15 cellular contexts compared by ENCODE assay signal in the genomic region with DNA sequence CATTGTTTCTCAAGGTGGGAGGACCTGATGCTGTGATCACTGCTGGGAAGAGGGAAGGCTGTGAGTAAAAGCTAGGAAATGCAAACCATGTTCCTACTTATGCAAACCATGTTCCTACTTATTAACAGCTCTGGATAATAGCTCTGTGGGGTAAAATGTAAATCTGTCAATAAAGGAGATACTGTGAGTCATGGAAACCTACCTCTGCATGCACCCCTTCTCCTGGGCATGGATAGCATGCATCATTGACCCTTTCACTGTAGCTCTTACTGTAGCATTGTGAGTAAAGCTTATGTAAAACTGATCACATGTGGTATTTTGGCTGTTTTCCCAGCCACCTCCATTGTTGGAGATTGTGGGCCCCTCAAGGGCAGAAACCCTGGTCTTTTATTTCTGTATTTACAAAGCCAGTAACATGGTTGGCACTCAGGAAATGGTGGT.
DNase-seq lines count a peak whose midpoint lies in the region; ATAC-seq and TF ChIP-seq lines count a peak whose summit lies in the region.
"Had no signal": no experiment of that assay in that cellular context is flagged by ENCODE, and none has a peak within 500 bp of the region (broad histone marks: within the 10 kb centered on the region; RNA-seq: fewer than 3 reads in every experiment).

No MANE protein-coding gene starts in this region.

- H3K4me3 ChIP-seq in esophagus muscularis mucosa (no peak overlapping the region), psoas muscle (no peak overlapping the region), tibial artery (no peak overlapping the region), testis (no peak overlapping the region)
- H3K4me3 ChIP-seq: mucosa of descending colon, pancreas had no signal

- intact Hi-C loops in esophagus muscularis mucosa (cut with DNase I) (no loop called here), psoas muscle (cut with DNase I) (no loop called here), tibial artery (cut with DNase I; ENCODE audit: low total_unique reads) (no loop called here), testis (cut with DNase I; ENCODE audit: low total_unique reads) (no loop called here)

- no peak overlapping the region for H3K27ac ChIP-seq in esophagus muscularis mucosa (replicated peaks in 1 of 4)
- H3K27ac ChIP-seq in psoas muscle = no peak overlapping the region
- H3K27ac ChIP-seq in tibial artery = no peak overlapping the region
- H3K27ac ChIP-seq in testis = no peak overlapping the region
- H3K27ac ChIP-seq: pancreas had no signal

- H3K36me3 ChIP-seq in esophagus muscularis mucosa = no peaks in the 10 kb centered on the region
- no peaks in the 10 kb centered on the region for H3K36me3 ChIP-seq in psoas muscle (ENCODE audit: insufficient read depth in 1 of 2, low read depth in 1 of 2)
- H3K36me3 ChIP-seq in tibial artery = no peaks in the 10 kb centered on the region
- H3K36me3 ChIP-seq in testis (ENCODE audit: low read depth, missing control alignments) = no peaks in the 10 kb centered on the region
- H3K36me3 ChIP-seq: pancreas had no signal

- no peaks in the 10 kb centered on the region for H3K27me3 ChIP-seq in esophagus muscularis mucosa
- H3K27me3 ChIP-seq in psoas muscle (ENCODE audit: insufficient read depth in 3 of 3, low read length in 2 of 3) = peaks cover 0 to 2% (median 0%) of the 10 kb centered on the region in 3 donors
- H3K27me3 ChIP-seq in tibial artery = no peaks in the 10 kb centered on the region
- H3K27me3 ChIP-seq in testis = no peaks in the 10 kb centered on the region
- H3K27me3 ChIP-seq: pancreas had no signal

- TF ChIP-seq CTCF in esophagus muscularis mucosa (IDR thresholded peaks at IDR 0.05) = no peak
- no peak for TF ChIP-seq CTCF in psoas muscle (IDR thresholded peaks at IDR 0.05)
- TF ChIP-seq CTCF in tibial artery (IDR thresholded peaks at IDR 0.05) = no peak
- no peak for TF ChIP-seq CTCF in testis (IDR thresholded peaks at IDR 0.05)

- no peak for TF ChIP-seq EP300 in esophagus muscularis mucosa (IDR thresholded peaks at IDR 0.05)

- H3K9me3 ChIP-seq in esophagus muscularis mucosa (no peaks in the 10 kb centered on the region), psoas muscle (no peaks in the 10 kb centered on the region), tibial artery (no peaks in the 10 kb centered on the region), testis (no peaks in the 10 kb centered on the region)
- H3K9me3 ChIP-seq: mucosa of descending colon, pancreas had no signal

- H3K4me1 ChIP-seq in esophagus muscularis mucosa (no peaks in the 10 kb centered on the region), psoas muscle (no peaks in the 10 kb centered on the region), tibial artery (no peaks in the 10 kb centered on the region), testis (no peaks in the 10 kb centered on the region)
- H3K4me1 ChIP-seq: pancreas had no signal

- TF ChIP-seq POLR2A in esophagus muscularis mucosa (IDR thresholded peaks at IDR 0.05; ENCODE audit: low read depth) (no peak), testis (IDR thresholded peaks at IDR 0.05) (no peak)

- peak; percentile 88 for DNase-seq in COLO829 (ENCODE audit: low spot score)
- peak; percentile 91 for DNase-seq in NCI-H1048 (lab: John Stamatoyannopoulos, UW)
- DNase-seq in NCI-H748 (lab: John Stamatoyannopoulos, UW; ENCODE audit: unreplicated experiment) = peak; percentile 97
- peak; percentile 42 for DNase-seq in esophagus muscularis mucosa (ENCODE audit: extremely low spot score)
- no peak for DNase-seq in psoas muscle
- DNase-seq in tibial artery = no peak
- no peak for DNase-seq in testis
- DNase-seq: activated CD4-positive, alpha-beta T cell treated with anti-CD3 and anti-CD28 coated beads for 48 hours; activated T-cell treated with anti-CD3 and anti-CD28 coated beads, Interleukin-2, amount 50 U/mL, for 24 hours; immature natural killer cell; mucosa of descending colon; pancreas; stimulated activated CD8-positive, alpha-beta memory T cell treated with anti-CD3 and anti-CD28 coated beads, Interleukin-4, amount 100 ng/mL, for 48 hours; T-helper 1 cell had no signal

- ATAC-seq in HG03565 (IDR thresholded peaks at IDR 0.05; ENCODE audit: unreplicated experiment) (no peak), psoas muscle (no peak)
- ATAC-seq: mucosa of descending colon, pancreas had no signal

Comparison
In these comparisons a context has a peak if more than half of its experiments do, and no peak if none do; other contexts are left out.
1. DNase-seq: peak in COLO829 (single experiment), NCI-H1048 (single experiment), NCI-H748 (single experiment) and esophagus muscularis mucosa (single experiment); none in psoas muscle (0 of 2), tibial artery (0 of 2) and testis (single experiment).